ENCODE assay signal across 1 cellular context in the genomic region with DNA sequence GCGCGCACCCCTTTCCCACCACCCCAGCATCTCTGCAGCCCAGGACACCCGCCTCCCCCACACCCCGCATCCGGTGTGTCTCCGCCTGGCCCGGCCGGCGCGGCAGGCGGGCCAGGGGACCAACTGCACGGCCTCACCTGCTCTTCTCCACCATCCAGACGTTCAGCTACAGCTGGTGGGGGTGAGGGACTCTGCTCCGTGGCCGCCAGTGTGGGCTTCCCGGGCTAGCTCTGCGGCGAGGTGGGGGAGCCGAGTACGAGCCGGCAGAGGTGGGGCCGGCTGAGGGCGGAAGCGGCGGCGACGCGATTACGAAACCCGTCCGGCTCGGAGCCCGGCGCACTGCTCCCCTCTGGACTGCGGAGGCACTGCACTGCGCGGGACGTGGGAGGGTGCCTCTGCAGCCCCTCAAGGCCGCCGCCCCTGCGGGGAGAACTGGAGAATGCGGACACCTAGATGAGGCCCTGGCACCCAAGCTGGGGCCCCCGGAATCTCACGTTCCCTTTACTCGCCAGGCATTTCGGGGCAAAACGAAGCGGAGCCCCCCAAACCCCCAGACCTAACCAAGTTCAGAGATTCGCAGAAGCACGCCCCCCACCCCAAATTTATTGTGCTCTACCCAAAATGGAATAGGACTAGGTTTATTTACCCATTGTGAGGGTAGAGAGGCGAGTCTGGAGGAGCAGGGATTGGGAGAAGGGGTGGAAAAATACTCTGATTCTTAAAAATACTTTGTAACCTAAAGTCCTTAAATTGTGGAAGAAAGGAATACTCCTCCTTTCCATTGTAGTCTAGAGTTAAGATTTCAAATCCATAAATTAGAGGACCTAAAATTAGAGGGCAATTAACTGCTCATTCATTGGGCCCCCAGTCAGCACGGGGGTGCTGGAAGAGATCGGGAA.
A peak's percentile ranks its signal among the peaks of the same experiment; 100 is the strongest.
TF ChIP-seq lines count a peak whose summit lies in the region.

A gene with protein sequence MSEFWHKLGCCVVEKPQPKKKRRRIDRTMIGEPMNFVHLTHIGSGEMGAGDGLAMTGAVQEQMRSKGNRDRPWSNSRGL (minus strand): TSS at position 281 of the 899 bp plus-strand sequence. CDS start 3,892 bp downstream, outside the sequence.

TF ChIP-seq in K562, 482 proteins besides CTCF, POLR2A, EP300 and RAD21 (continued from another document and continues in another):
- no peak for TF ChIP-seq GATA2 (CRISPR knock-in tag; IDR thresholded peaks at IDR 0.05)
- TF ChIP-seq ESRRB (CRISPR knock-in tag; IDR thresholded peaks at IDR 0.05; ENCODE audit: borderline replicate concordance): no peak
- TF ChIP-seq FUS (optimal IDR thresholded peaks at IDR 0.05; ENCODE audit: low read depth, low read length): no peak
- no peak for TF ChIP-seq KDM2B (CRISPR knock-in tag; IDR thresholded peaks at IDR 0.05)
- TF ChIP-seq CBFA2T3 (IDR thresholded peaks at IDR 0.05): peak; percentile 55
- peak; percentile 88 for TF ChIP-seq GABPA (tag; conservative IDR thresholded peaks at IDR 0.05; ENCODE audit: low read depth)
- no peak for TF ChIP-seq EZH2 (IDR thresholded peaks at IDR 0.05; ENCODE audit: borderline replicate concordance, low read depth, low read length)
- no peak for TF ChIP-seq XRCC3 (IDR thresholded peaks at IDR 0.05)
- no peak for TF ChIP-seq IFI16 (CRISPR knock-in tag; IDR thresholded peaks at IDR 0.05)
- no peak for TF ChIP-seq PRPF4 (IDR thresholded peaks at IDR 0.05; ENCODE audit: insufficient read depth, low read depth, low read length, poor library complexity, severe bottlenecking)
- peak; percentile 1; the same call in 1 of the 2 replicates for TF ChIP-seq TAL1 (IDR thresholded peaks at IDR 0.05)
- TF ChIP-seq FOXA3 (CRISPR knock-in tag; conservative IDR thresholded peaks at IDR 0.05 in 1 of 2, IDR thresholded peaks at IDR 0.05 in 1 of 2): no peak
- TF ChIP-seq ARID2 (IDR thresholded peaks at IDR 0.05): no peak
- TF ChIP-seq, protein P1, sequence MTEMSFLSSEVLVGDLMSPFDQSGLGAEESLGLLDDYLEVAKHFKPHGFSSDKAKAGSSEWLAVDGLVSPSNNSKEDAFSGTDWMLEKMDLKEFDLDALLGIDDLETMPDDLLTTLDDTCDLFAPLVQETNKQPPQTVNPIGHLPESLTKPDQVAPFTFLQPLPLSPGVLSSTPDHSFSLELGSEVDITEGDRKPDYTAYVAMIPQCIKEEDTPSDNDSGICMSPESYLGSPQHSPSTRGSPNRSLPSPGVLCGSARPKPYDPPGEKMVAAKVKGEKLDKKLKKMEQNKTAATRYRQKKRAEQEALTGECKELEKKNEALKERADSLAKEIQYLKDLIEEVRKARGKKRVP (CRISPR knock-in tag; IDR thresholded peaks at IDR 0.05): 0 out of 2 replicates have a peak, but pooled peaks have one; percentile 32
- TF ChIP-seq, protein P2, sequence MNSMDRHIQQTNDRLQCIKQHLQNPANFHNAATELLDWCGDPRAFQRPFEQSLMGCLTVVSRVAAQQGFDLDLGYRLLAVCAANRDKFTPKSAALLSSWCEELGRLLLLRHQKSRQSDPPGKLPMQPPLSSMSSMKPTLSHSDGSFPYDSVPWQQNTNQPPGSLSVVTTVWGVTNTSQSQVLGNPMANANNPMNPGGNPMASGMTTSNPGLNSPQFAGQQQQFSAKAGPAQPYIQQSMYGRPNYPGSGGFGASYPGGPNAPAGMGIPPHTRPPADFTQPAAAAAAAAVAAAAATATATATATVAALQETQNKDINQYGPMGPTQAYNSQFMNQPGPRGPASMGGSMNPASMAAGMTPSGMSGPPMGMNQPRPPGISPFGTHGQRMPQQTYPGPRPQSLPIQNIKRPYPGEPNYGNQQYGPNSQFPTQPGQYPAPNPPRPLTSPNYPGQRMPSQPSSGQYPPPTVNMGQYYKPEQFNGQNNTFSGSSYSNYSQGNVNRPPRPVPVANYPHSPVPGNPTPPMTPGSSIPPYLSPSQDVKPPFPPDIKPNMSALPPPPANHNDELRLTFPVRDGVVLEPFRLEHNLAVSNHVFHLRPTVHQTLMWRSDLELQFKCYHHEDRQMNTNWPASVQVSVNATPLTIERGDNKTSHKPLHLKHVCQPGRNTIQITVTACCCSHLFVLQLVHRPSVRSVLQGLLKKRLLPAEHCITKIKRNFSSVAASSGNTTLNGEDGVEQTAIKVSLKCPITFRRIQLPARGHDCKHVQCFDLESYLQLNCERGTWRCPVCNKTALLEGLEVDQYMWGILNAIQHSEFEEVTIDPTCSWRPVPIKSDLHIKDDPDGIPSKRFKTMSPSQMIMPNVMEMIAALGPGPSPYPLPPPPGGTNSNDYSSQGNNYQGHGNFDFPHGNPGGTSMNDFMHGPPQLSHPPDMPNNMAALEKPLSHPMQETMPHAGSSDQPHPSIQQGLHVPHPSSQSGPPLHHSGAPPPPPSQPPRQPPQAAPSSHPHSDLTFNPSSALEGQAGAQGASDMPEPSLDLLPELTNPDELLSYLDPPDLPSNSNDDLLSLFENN (IDR thresholded peaks at IDR 0.05; ENCODE audit: low read depth in 2 of 2, low read length in 2 of 2): peak in 1 of 2 experiments; percentile 28; a peak in 1 of 4 replicates
- TF ChIP-seq FIP1L1 (IDR thresholded peaks at IDR 0.05; ENCODE audit: low read depth, low read length, poor library complexity, severe bottlenecking): no peak
- TF ChIP-seq KLF16 (IDR thresholded peaks at IDR 0.05): peak; percentile 58; the same call in 1 of the 2 replicates
- TF ChIP-seq POLR2B (IDR thresholded peaks at IDR 0.05; ENCODE audit: low read depth, partially characterized antibody): peak; percentile 89
- TF ChIP-seq YBX1 (IDR thresholded peaks at IDR 0.05): no peak
- TF ChIP-seq, protein P3, sequence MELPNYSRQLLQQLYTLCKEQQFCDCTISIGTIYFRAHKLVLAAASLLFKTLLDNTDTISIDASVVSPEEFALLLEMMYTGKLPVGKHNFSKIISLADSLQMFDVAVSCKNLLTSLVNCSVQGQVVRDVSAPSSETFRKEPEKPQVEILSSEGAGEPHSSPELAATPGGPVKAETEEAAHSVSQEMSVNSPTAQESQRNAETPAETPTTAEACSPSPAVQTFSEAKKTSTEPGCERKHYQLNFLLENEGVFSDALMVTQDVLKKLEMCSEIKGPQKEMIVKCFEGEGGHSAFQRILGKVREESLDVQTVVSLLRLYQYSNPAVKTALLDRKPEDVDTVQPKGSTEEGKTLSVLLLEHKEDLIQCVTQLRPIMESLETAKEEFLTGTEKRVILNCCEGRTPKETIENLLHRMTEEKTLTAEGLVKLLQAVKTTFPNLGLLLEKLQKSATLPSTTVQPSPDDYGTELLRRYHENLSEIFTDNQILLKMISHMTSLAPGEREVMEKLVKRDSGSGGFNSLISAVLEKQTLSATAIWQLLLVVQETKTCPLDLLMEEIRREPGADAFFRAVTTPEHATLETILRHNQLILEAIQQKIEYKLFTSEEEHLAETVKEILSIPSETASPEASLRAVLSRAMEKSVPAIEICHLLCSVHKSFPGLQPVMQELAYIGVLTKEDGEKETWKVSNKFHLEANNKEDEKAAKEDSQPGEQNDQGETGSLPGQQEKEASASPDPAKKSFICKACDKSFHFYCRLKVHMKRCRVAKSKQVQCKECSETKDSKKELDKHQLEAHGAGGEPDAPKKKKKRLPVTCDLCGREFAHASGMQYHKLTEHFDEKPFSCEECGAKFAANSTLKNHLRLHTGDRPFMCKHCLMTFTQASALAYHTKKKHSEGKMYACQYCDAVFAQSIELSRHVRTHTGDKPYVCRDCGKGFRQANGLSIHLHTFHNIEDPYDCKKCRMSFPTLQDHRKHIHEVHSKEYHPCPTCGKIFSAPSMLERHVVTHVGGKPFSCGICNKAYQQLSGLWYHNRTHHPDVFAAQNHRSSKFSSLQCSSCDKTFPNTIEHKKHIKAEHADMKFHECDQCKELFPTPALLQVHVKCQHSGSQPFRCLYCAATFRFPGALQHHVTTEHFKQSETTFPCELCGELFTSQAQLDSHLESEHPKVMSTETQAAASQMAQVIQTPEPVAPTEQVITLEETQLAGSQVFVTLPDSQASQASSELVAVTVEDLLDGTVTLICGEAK (IDR thresholded peaks at IDR 0.05): peak; percentile 85
- TF ChIP-seq, protein P3 (CRISPR knock-in tag; IDR thresholded peaks at IDR 0.05): no peak
- TF ChIP-seq ZNF232 (CRISPR knock-in tag; IDR thresholded peaks at IDR 0.05): 0 out of 2 replicates have a peak, but pooled peaks have one; percentile 69
- TF ChIP-seq GATAD2A (IDR thresholded peaks at IDR 0.05): peak; percentile 94
- TF ChIP-seq, protein P4, sequence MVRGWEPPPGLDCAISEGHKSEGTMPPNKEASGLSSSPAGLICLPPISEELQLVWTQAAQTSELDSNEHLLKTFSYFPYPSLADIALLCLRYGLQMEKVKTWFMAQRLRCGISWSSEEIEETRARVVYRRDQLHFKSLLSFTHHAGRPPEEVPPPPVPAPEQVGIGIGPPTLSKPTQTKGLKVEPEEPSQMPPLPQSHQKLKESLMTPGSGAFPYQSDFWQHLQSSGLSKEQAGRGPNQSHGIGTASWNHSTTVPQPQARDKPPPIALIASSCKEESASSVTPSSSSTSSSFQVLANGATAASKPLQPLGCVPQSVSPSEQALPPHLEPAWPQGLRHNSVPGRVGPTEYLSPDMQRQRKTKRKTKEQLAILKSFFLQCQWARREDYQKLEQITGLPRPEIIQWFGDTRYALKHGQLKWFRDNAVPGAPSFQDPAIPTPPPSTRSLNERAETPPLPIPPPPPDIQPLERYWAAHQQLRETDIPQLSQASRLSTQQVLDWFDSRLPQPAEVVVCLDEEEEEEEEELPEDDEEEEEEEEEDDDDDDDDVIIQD (CRISPR knock-in tag; IDR thresholded peaks at IDR 0.05): no peak
- peak; percentile 92 for TF ChIP-seq SUPT5H (IDR thresholded peaks at IDR 0.05)
- TF ChIP-seq, protein P5, sequence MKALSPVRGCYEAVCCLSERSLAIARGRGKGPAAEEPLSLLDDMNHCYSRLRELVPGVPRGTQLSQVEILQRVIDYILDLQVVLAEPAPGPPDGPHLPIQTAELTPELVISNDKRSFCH (CRISPR knock-in tag; IDR thresholded peaks at IDR 0.05): no peak
- TF ChIP-seq, protein P5 (tag; IDR thresholded peaks at IDR 0.05): no peak; the same call in 1 of the 2 replicates
- no peak for TF ChIP-seq ZNF408 (CRISPR knock-in tag; IDR thresholded peaks at IDR 0.05; ENCODE audit: low read depth)
- TF ChIP-seq ELF4 (CRISPR knock-in tag; IDR thresholded peaks at IDR 0.05): 0 out of 2 replicates have a peak, but pooled peaks have one; percentile 29
- peak; percentile 36; the same call in 1 of the 2 replicates for TF ChIP-seq CBX1 (IDR thresholded peaks at IDR 0.05; ENCODE audit: low read depth)
- TF ChIP-seq, protein P6, sequence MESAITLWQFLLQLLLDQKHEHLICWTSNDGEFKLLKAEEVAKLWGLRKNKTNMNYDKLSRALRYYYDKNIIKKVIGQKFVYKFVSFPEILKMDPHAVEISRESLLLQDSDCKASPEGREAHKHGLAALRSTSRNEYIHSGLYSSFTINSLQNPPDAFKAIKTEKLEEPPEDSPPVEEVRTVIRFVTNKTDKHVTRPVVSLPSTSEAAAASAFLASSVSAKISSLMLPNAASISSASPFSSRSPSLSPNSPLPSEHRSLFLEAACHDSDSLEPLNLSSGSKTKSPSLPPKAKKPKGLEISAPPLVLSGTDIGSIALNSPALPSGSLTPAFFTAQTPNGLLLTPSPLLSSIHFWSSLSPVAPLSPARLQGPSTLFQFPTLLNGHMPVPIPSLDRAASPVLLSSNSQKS (CRISPR knock-in tag; IDR thresholded peaks at IDR 0.05): 0 out of 2 replicates have a peak, but pooled peaks have one; percentile 35
- no peak for TF ChIP-seq PPARD (CRISPR knock-in tag; IDR thresholded peaks at IDR 0.05)
- TF ChIP-seq, protein P7, sequence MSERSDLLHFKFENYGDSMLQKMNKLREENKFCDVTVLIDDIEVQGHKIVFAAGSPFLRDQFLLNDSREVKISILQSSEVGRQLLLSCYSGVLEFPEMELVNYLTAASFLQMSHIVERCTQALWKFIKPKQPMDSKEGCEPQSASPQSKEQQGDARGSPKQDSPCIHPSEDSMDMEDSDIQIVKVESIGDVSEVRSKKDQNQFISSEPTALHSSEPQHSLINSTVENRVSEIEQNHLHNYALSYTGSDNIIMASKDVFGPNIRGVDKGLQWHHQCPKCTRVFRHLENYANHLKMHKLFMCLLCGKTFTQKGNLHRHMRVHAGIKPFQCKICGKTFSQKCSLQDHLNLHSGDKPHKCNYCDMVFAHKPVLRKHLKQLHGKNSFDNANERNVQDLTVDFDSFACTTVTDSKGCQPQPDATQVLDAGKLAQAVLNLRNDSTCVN (CRISPR knock-in tag; IDR thresholded peaks at IDR 0.05): no peak
- TF ChIP-seq HCFC1 (IDR thresholded peaks at IDR 0.05; ENCODE audit: low read depth, low read length): peak; percentile 60; the same call in 1 of the 2 replicates
- TF ChIP-seq, protein P8, sequence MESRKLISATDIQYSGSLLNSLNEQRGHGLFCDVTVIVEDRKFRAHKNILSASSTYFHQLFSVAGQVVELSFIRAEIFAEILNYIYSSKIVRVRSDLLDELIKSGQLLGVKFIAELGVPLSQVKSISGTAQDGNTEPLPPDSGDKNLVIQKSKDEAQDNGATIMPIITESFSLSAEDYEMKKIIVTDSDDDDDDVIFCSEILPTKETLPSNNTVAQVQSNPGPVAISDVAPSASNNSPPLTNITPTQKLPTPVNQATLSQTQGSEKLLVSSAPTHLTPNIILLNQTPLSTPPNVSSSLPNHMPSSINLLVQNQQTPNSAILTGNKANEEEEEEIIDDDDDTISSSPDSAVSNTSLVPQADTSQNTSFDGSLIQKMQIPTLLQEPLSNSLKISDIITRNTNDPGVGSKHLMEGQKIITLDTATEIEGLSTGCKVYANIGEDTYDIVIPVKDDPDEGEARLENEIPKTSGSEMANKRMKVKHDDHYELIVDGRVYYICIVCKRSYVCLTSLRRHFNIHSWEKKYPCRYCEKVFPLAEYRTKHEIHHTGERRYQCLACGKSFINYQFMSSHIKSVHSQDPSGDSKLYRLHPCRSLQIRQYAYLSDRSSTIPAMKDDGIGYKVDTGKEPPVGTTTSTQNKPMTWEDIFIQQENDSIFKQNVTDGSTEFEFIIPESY (CRISPR knock-in tag; IDR thresholded peaks at IDR 0.05): peak; percentile 73
